ENCODE assay signal across 8 cellular contexts in the genomic region with DNA sequence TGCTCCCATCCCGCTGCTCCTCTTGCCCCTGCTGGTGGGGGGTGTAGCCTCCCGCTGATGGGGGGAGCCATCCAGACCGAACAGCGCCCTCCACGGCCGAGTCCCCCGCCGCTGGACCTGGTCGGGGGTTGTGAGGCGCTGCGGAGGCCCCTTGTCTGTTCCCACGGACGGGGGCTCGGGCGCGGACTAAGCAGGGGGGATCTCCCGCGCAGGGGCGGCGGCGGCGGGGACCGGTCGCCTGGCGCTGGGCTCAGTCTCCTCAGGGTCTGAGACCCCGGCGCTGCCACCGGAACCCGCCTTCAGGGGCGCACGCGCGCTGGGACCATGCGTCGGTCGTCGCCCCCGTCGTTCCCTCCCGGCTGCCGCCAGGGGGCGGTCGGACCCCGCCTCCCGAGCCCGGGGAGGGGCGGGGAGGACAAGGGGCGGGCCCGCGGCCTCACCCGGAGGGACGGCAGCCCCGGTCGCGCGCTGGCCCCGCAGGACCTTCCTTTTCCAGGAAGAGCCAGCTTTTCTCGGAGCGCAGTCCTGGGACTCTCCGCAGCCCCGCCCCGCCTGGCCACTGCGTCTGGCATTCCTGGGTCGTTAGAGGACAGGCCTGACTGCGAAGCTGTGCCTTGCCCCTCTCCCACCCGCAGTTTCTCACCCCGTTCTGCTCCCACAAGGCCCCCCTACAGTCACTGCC. TPM values are rescaled to one million over a fixed set of nuclear protein-coding genes. Genes with fewer than 3 reads are reported as not detected.
DNase-seq lines count a peak whose midpoint lies in the region; TF ChIP-seq lines count a peak whose summit lies in the region.

No MANE protein-coding gene starts in this region.

- TF ChIP-seq CTCF in ascending aorta (IDR thresholded peaks at IDR 0.05), result peak; percentile 77 to 98 (median 86)

- DNase-seq in GM03348 (ENCODE audit: low spot score) (peak; percentile 99), H7 (peak; percentile 100), MG63 (peak; percentile 93), T-helper 2 cell (peak; percentile 80 to 86 (median 81)), ascending aorta (ENCODE audit: low spot score in 2 of 2) (peak; percentile 39 to 92), hepatic stellate cell (ENCODE audit: low spot score) (peak; percentile 94), retina (peak; percentile 94), NCI-H1048 (lab: John Stamatoyannopoulos, UW) (no peak)

- intact Hi-C loops in ascending aorta (cut with DNase I), result loop anchor here (1.0 to 2.0 kb wide), 6 partner anchors 30 to 107 kb away; a partner anchor contains a TSS

- H3K4me3 ChIP-seq in H7 (ENCODE audit: insufficient read depth, low read depth, low read length), result peak overlapping the region; percentile 64
- H3K4me3 ChIP-seq in MG63, result peak overlapping the region; percentile 98
- H3K4me3 ChIP-seq in ascending aorta, result peak overlapping the region; percentile 72 to 76

- H3K9me3 ChIP-seq in MG63 (no peaks in the 10 kb centered on the region), ascending aorta (no peaks in the 10 kb centered on the region)

- H3K27ac ChIP-seq in ascending aorta, result peak overlapping the region; percentile 12 to 42

- H3K27me3 ChIP-seq in H7 (ENCODE audit: control insufficient read depth, insufficient read depth, low read length), result no peaks in the 10 kb centered on the region
- no peaks in the 10 kb centered on the region for H3K27me3 ChIP-seq in MG63
- H3K27me3 ChIP-seq in ascending aorta, result no peaks in the 10 kb centered on the region

- peaks cover 5 to 12% of the 10 kb centered on the region in 2 donors for H3K4me1 ChIP-seq in ascending aorta

- H3K36me3 ChIP-seq in H7 (replicated peaks; ENCODE audit: control insufficient read depth, insufficient read depth, low read length) (no peaks in the 10 kb centered on the region), MG63 (no peaks in the 10 kb centered on the region; the same call in 1 of the 2 replicates), ascending aorta (no peaks in the 10 kb centered on the region)

RNA-seq across cellular contexts. Expression of a gene that starts 6.3 kb away (rescaled TPM):
- 7.9 and 9.9 TPM in 2 replicates for total RNA-seq in H7 (2014; rRNA removed; shearing (Covaris generic))
- 4.4 and 11.5 TPM in 2 replicates for total RNA-seq in MG63 (2014; rRNA removed; shearing (Covaris generic); ENCODE audit: low replicate concordance)
- total RNA-seq in ascending aorta, result 139 TPM

RNA-seq across cellular contexts. Expression of a gene that starts 12.8 kb away (rescaled TPM):
- 18.4 and 18.7 TPM in 2 replicates for total RNA-seq in H7 (2014; rRNA removed; shearing (Covaris generic))
- not detected in 2 replicates for total RNA-seq in MG63 (2014; rRNA removed; shearing (Covaris generic); ENCODE audit: low replicate concordance)
- 0.21 TPM for total RNA-seq in ascending aorta

RNA-seq across cellular contexts. Expression of a gene that starts 22.4 kb away (rescaled TPM):
- 0.69 and 2.0 TPM in 2 replicates for total RNA-seq in H7 (2014; rRNA removed; shearing (Covaris generic))
- not detected in 2 replicates for total RNA-seq in MG63 (2014; rRNA removed; shearing (Covaris generic); ENCODE audit: low replicate concordance)
- total RNA-seq in ascending aorta, result not detected

RNA-seq across cellular contexts. Expression of a gene that starts 35.3 kb away (rescaled TPM):
- total RNA-seq in H7 (2014; rRNA removed; shearing (Covaris generic)), result 69.1 and 81.4 TPM in 2 replicates
- total RNA-seq in MG63 (2014; rRNA removed; shearing (Covaris generic); ENCODE audit: low replicate concordance), result 63.2 and 118 TPM in 2 replicates
- total RNA-seq in ascending aorta, result 32.6 TPM

RNA-seq across cellular contexts. Expression of a gene that starts 35.4 kb away (rescaled TPM):
- total RNA-seq in H7 (2014; rRNA removed; shearing (Covaris generic)), result 114 and 156 TPM in 2 replicates
- total RNA-seq in MG63 (2014; rRNA removed; shearing (Covaris generic); ENCODE audit: low replicate concordance), result 2.9 and 60.7 TPM in 2 replicates
- total RNA-seq in ascending aorta, result 50.8 TPM

Comparison
In these comparisons a context has a peak if more than half of its experiments do, and no peak if none do; other contexts are left out.
1. RNA of a gene that starts 6.3 kb away (total RNA-seq): 139 TPM in ascending aorta (single experiment); 4.4 to 11.5 TPM in MG63 and 7.9 to 9.9 TPM in H7; every median in the first group is over 10 times any median in the second.
2. RNA of a gene that starts 12.8 kb away (total RNA-seq): 18.4 to 18.7 TPM in H7; 0.21 TPM in ascending aorta (single experiment) and not detected in MG63; every median in the first group is over 10 times any median in the second.
3. Peak in every context shown above with its lines, with median percentiles within 50 percentile points of each other: H3K4me3 ChIP-seq.